ENCODE assay signal across 9 cellular contexts in genomic region chr1:208475449-208475848, GRCh38.
DNase-seq lines count a peak whose midpoint lies in the region; TF ChIP-seq lines count a peak whose summit lies in the region.
"Had no signal": no experiment of that assay in that cellular context is flagged by ENCODE, and none has a peak within 500 bp of the region (broad histone marks: within the 10 kb centered on the region; RNA-seq: fewer than 3 reads in every experiment).

No MANE protein-coding gene starts in this region.

- peaks cover 5% of the 10 kb centered on the region for H3K9me3 Mint-ChIP-seq in glutamatergic neuron (ENCODE audit: unreplicated experiment)

- POLR2A ChIA-PET in HEK293 (lab: Yijun Ruan, JAX) (interaction anchor here (1.8 kb wide), 1 partner anchor 231 kb away, joined by 5 read pairs; the partner anchor contains the start of gene PLXNA2), RWPE1 (lab: Yijun Ruan, JAX; ENCODE audit: low non-redundant PET) (no interaction called here)

- CTCF ChIA-PET in HEK293 (lab: Yijun Ruan, JAX), result interaction anchor here (0.6 to 2.1 kb wide), 3 partner anchors 8 to 589 kb away, joined by 4 to 6 read pairs (median 6); no protein-coding TSS in a partner anchor
- CTCF ChIA-PET in RWPE1 (lab: Yijun Ruan, JAX), result interaction anchor here (0.7 kb wide), 1 partner anchor 1515 kb away, joined by 3 read pairs; no protein-coding TSS in a partner anchor

- H3K4me1 ChIP-seq in HEK293 (ENCODE audit: control insufficient read depth, insufficient read depth, low read length), result 0 out of 2 replicates have a peak, but pooled peaks cover 3% of the 10 kb centered on the region

- H3K4me3 Mint-ChIP-seq in glutamatergic neuron (ENCODE audit: unreplicated experiment), result no peak overlapping the region
- H3K4me3 Mint-ChIP-seq: T-helper 17 cell had no signal

- peaks cover 24% of the 10 kb centered on the region for H3K4me1 Mint-ChIP-seq in glutamatergic neuron (ENCODE audit: low read depth, unreplicated experiment)
- H3K4me1 Mint-ChIP-seq: T-helper 17 cell had no signal

- H3K36me3 ChIP-seq in HEK293 (ENCODE audit: control insufficient read depth in 2 of 2, insufficient read depth in 1 of 2, low read length in 2 of 2), result no peaks in the 10 kb centered on the region

- no peaks in the 10 kb centered on the region for H3K36me3 Mint-ChIP-seq in glutamatergic neuron (ENCODE audit: unreplicated experiment)

- H3K27ac ChIP-seq in HEK293 (ENCODE audit: extremely low read depth, low read depth, low read length), result no peak overlapping the region
- no peak overlapping the region for H3K27ac ChIP-seq in RWPE1

- no peak overlapping the region for H3K4me3 ChIP-seq in HEK293 (ENCODE audit: low read depth, low read length)

- H3K27ac Mint-ChIP-seq in glutamatergic neuron (ENCODE audit: unreplicated experiment), result peak overlapping the region; percentile 18
- H3K27ac Mint-ChIP-seq: T-helper 17 cell had no signal

- H3K9me3 ChIP-seq in HEK293 (ENCODE audit: control insufficient read depth, insufficient read depth, low read depth, low read length), result no peaks in the 10 kb centered on the region

- DNase-seq in RWPE1 (ENCODE audit: low spot score) (peak; percentile 48), glutamatergic neuron (no peak), renal cortical epithelial cell (ENCODE audit: low read depth) (peak; percentile 66), NCI-H345 treated with DMSO at 0.1 percent for 48 hours (lab: John Stamatoyannopoulos, UW; ENCODE audit: unreplicated experiment) (no peak), COLO668 (lab: John Stamatoyannopoulos, UW; ENCODE audit: unreplicated experiment) (no peak)
- DNase-seq in activated CD8-positive, alpha-beta memory T cell treated with anti-CD3 and anti-CD28 coated beads, Interleukin-2, amount 50 U/mL, for 48 hours, result no peak
- DNase-seq: HCEC 1CT, T-helper 17 cell had no signal

- TF ChIP-seq CTCF in HEK293 (tag by site-specific recombination; IDR thresholded peaks at IDR 0.05) (no peak), RWPE1 (conservative IDR thresholded peaks at IDR 0.05; ENCODE audit: low read depth) (no peak), glutamatergic neuron (IDR thresholded peaks at IDR 0.05; ENCODE audit: partially characterized antibody, unreplicated experiment) (no peak)

- peaks cover 2% of the 10 kb centered on the region for H3K27me3 Mint-ChIP-seq in glutamatergic neuron (ENCODE audit: unreplicated experiment)

TF ChIP-seq in HEK293, 187 proteins besides CTCF, POLR2A, EP300 and RAD21:
- TF ChIP-seq ZNF660 (tag by site-specific recombination; IDR thresholded peaks at IDR 0.05) (0 out of 2 replicates have a peak, but pooled peaks have one; percentile 42), ZIC2 (tag by site-specific recombination; IDR thresholded peaks at IDR 0.05) (0 out of 2 replicates have a peak, but pooled peaks have one; percentile 7), FEZF1 (tag by site-specific recombination; IDR thresholded peaks at IDR 0.05) (0 out of 2 replicates have a peak, but pooled peaks have one; percentile 11), ZNF157 (tag by site-specific recombination; IDR thresholded peaks at IDR 0.05) (no peak), TRIM28 (IDR thresholded peaks at IDR 0.05; ENCODE audit: borderline replicate concordance, low read length) (no peak), ZNF202 (tag by site-specific recombination; IDR thresholded peaks at IDR 0.05; ENCODE audit: borderline replicate concordance) (no peak), ZNF433 (tag by site-specific recombination; IDR thresholded peaks at IDR 0.05; ENCODE audit: low read depth) (no peak)
- TF ChIP-seq, protein P1, sequence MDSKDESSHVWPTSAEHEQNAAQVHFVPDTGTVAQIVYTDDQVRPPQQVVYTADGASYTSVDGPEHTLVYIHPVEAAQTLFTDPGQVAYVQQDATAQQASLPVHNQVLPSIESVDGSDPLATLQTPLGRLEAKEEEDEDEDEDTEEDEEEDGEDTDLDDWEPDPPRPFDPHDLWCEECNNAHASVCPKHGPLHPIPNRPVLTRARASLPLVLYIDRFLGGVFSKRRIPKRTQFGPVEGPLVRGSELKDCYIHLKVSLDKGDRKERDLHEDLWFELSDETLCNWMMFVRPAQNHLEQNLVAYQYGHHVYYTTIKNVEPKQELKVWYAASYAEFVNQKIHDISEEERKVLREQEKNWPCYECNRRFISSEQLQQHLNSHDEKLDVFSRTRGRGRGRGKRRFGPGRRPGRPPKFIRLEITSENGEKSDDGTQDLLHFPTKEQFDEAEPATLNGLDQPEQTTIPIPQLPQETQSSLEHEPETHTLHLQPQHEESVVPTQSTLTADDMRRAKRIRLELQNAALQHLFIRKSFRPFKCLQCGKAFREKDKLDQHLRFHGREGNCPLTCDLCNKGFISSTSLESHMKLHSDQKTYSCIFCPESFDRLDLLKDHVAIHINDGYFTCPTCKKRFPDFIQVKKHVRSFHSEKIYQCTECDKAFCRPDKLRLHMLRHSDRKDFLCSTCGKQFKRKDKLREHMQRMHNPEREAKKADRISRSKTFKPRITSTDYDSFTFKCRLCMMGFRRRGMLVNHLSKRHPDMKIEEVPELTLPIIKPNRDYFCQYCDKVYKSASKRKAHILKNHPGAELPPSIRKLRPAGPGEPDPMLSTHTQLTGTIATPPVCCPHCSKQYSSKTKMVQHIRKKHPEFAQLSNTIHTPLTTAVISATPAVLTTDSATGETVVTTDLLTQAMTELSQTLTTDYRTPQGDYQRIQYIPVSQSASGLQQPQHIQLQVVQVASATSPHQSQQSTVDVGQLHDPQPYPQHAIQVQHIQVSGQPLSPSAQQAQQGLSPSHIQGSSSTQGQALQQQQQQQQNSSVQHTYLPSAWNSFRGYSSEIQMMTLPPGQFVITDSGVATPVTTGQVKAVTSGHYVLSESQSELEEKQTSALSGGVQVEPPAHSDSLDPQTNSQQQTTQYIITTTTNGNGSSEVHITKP (tag by site-specific recombination; IDR thresholded peaks at IDR 0.05), result 0 out of 2 replicates have a peak, but pooled peaks have one; percentile 23
- TF ChIP-seq, protein P2, sequence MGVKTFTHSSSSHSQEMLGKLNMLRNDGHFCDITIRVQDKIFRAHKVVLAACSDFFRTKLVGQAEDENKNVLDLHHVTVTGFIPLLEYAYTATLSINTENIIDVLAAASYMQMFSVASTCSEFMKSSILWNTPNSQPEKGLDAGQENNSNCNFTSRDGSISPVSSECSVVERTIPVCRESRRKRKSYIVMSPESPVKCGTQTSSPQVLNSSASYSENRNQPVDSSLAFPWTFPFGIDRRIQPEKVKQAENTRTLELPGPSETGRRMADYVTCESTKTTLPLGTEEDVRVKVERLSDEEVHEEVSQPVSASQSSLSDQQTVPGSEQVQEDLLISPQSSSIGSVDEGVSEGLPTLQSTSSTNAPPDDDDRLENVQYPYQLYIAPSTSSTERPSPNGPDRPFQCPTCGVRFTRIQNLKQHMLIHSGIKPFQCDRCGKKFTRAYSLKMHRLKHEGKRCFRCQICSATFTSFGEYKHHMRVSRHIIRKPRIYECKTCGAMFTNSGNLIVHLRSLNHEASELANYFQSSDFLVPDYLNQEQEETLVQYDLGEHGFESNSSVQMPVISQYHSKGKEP (tag by site-specific recombination; IDR thresholded peaks at IDR 0.05), result peak; percentile 84

Comparison
In these comparisons a context has a peak if more than half of its experiments do, and no peak if none do; other contexts are left out.
1. DNase-seq: peak in RWPE1 (single experiment) and renal cortical epithelial cell (single experiment); none in glutamatergic neuron (single experiment), NCI-H345 treated with DMSO at 0.1 percent for 48 hours (single experiment), COLO668 (single experiment) and activated CD8-positive, alpha-beta memory T cell treated with anti-CD3 and anti-CD28 coated beads, Interleukin-2, amount 50 U/mL, for 48 hours (single experiment).